ENCODE assay signal across 8 cellular contexts in the genomic region with DNA sequence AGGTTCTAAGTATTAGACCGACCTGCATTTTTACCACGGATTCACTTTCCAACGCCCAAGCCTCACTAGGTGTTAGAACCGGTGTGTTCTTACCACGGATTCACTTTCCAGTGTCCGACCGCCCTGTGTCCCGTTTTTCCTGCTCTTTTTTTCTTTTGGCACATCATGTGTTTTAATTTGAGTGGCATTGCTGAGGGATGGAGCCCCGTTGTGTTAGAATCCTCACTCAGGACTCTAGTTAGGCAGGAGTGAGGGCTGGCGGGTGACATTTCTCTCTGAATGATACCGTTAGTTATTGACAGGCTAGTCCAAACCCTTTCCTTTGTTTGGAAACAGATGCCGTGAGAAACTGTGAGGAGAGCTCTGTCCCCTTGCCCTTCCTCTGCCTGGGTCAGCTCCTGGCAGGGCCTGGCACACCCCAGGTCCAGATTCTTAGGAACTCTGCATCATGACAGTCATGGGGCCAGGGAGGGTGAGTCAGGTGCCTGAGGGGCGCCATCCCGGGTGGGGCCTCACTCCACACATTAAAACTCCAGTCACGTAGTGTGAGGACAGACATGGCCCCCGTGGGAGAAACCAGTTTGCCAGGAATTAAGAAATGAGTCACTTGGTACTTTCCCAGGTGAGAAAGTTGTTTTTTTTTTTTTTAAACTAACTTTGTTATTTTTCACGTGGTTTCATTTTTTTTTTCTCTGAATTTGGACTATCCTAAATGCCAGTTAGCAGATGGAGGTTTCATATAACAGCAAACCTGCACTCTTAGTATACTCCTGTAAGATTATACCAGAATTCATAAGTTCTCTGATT. TPM values are rescaled to one million over a fixed set of nuclear protein-coding genes. Genes with fewer than 3 reads are reported as not detected.
DNase-seq lines count a peak whose midpoint lies in the region; ATAC-seq, FAIRE-seq and TF ChIP-seq lines count a peak whose summit lies in the region.

No MANE protein-coding gene starts in this region.

- no peak overlapping the region for H2AFZ ChIP-seq in osteoblast (ENCODE audit: low read length)

- peak overlapping the region; percentile 46 for H3K27ac ChIP-seq in osteoblast (ENCODE audit: low read depth, low read length)

- H3K4me3 ChIP-seq in osteoblast (ENCODE audit: insufficient read depth, low read length) = no peak overlapping the region

- H3K27me3 Mint-ChIP-seq in activated naive CD8-positive, alpha-beta T cell treated with anti-CD3 and anti-CD28 coated beads, Interleukin-2, amount 50 U/mL, for 24 hours = no peaks in the 10 kb centered on the region

- H3K4me1 ChIP-seq in osteoblast (ENCODE audit: insufficient read depth, low read length) = peaks cover 8% of the 10 kb centered on the region

- DNase-seq in HTR-8/SVneo (ENCODE audit: insufficient read length, low spot score) (peak; percentile 41), osteoblast (ENCODE audit: insufficient read length, low spot score, missing footprints) (peak; percentile 95), dedifferentiated amniotic fluid mesenchymal stem cell (ENCODE audit: extremely low spot score) (no peak), NCI-H2171 (lab: John Stamatoyannopoulos, UW) (no peak), occipital lobe (lab: John Stamatoyannopoulos, UW) (no peak)
- DNase-seq in activated naive CD8-positive, alpha-beta T cell treated with anti-CD3 and anti-CD28 coated beads, Interleukin-2, amount 50 U/mL, for 24 hours = peak; percentile 74

- no peak overlapping the region for H3K4me2 ChIP-seq in osteoblast (ENCODE audit: insufficient read depth, low read length)

- H3K36me3 Mint-ChIP-seq in activated naive CD8-positive, alpha-beta T cell treated with anti-CD3 and anti-CD28 coated beads, Interleukin-2, amount 50 U/mL, for 24 hours (ENCODE audit: low read depth) = peaks cover 75% of the 10 kb centered on the region

- peak overlapping the region; percentile 59 for H3K4me3 Mint-ChIP-seq in activated naive CD8-positive, alpha-beta T cell treated with anti-CD3 and anti-CD28 coated beads, Interleukin-2, amount 50 U/mL, for 24 hours

- FAIRE-seq in HTR-8/SVneo (lab: Jason Lieb, UNC) = no peak

- no peak for TF ChIP-seq CTCF in osteoblast (IDR thresholded peaks at IDR 0.05; ENCODE audit: extremely low read depth, low read depth, low read length)

- no peaks in the 10 kb centered on the region for H3K9me3 ChIP-seq in osteoblast (ENCODE audit: low read depth, low read length)

- H3K79me2 ChIP-seq in osteoblast (ENCODE audit: insufficient read depth, low read length) = peaks cover 52% of the 10 kb centered on the region

- H4K20me1 ChIP-seq in osteoblast (ENCODE audit: insufficient read depth, low read length) = peaks cover 29% of the 10 kb centered on the region

- H3K36me3 ChIP-seq in osteoblast (ENCODE audit: insufficient read depth, low read length) = peaks cover 73% of the 10 kb centered on the region

- peak; percentile 72 for ATAC-seq in GM18502 (IDR thresholded peaks at IDR 0.05; ENCODE audit: poor library complexity, unreplicated experiment)
- peak; percentile 97 for ATAC-seq in activated naive CD8-positive, alpha-beta T cell treated with anti-CD3 and anti-CD28 coated beads, Interleukin-2, amount 50 U/mL, for 24 hours
- ATAC-seq in GM19324 (IDR thresholded peaks at IDR 0.05; ENCODE audit: low FRiP score, unreplicated experiment) = no peak

- H3K9me3 Mint-ChIP-seq in activated naive CD8-positive, alpha-beta T cell treated with anti-CD3 and anti-CD28 coated beads, Interleukin-2, amount 50 U/mL, for 24 hours = no peaks in the 10 kb centered on the region

- H3K27ac Mint-ChIP-seq in activated naive CD8-positive, alpha-beta T cell treated with anti-CD3 and anti-CD28 coated beads, Interleukin-2, amount 50 U/mL, for 24 hours = peak overlapping the region; percentile 85

- H3K27me3 ChIP-seq in osteoblast (ENCODE audit: insufficient read depth, low read length) = no peaks in the 10 kb centered on the region

- peaks cover 64% of the 10 kb centered on the region for H3K4me1 Mint-ChIP-seq in activated naive CD8-positive, alpha-beta T cell treated with anti-CD3 and anti-CD28 coated beads, Interleukin-2, amount 50 U/mL, for 24 hours

RNA-seq across cellular contexts. Expression of a gene that starts 15.8 kb away (rescaled TPM):
- total RNA-seq in osteoblast (39.8 and 49.2 TPM in 2 replicates), occipital lobe (21.5 TPM)

Comparison
In these comparisons a context has a peak if more than half of its experiments do, and no peak if none do; other contexts are left out.
1. DNase-seq: peak in HTR-8/SVneo (single experiment), activated naive CD8-positive, alpha-beta T cell treated with anti-CD3 and anti-CD28 coated beads, Interleukin-2, amount 50 U/mL, for 24 hours (single experiment) and osteoblast (single experiment); none in dedifferentiated amniotic fluid mesenchymal stem cell (single experiment), NCI-H2171 (single experiment) and occipital lobe (single experiment).